8 cellular contexts compared by ENCODE assay signal in genomic region chr19:1905071-1905862, GRCh38. TPM values are rescaled to one million over a fixed set of nuclear protein-coding genes. Genes with fewer than 3 reads are reported as not detected.
A peak's percentile ranks its signal among the peaks of the same experiment; 100 is the strongest.
DNase-seq lines count a peak whose midpoint lies in the region; FAIRE-seq and TF ChIP-seq lines count a peak whose summit lies in the region.

ADAT3 (plus strand) TSS chr19:1905399; CDS start chr19:1912048, 6,649 bp downstream.
SCAMP4 (plus strand) TSS chr19:1905399; CDS start chr19:1915020, 9,621 bp downstream.

- peak; percentile 96 for FAIRE-seq in G401.6 (lab: Jason Lieb, UNC)

- H3K4me1 ChIP-seq in SJSA1 (replicated peaks) (peaks cover 7% of the 10 kb centered on the region), neural progenitor cell (peaks cover 13% of the 10 kb centered on the region), stomach smooth muscle (ENCODE audit: control insufficient read depth, insufficient read depth, low read length) (peaks cover 17% of the 10 kb centered on the region)

- peak within 1 kb of the TSS; percentile 76 for H3K4me2 ChIP-seq in neural progenitor cell

- H3F3A ChIP-seq in neural progenitor cell (ENCODE audit: low read depth), result peaks cover 23% of the 10 kb centered on the region

- H3K9me3 Mint-ChIP-seq in neural progenitor cell, result no peaks in the 10 kb centered on the region

- H2AFZ ChIP-seq in neural progenitor cell (replicated peaks), result peak within 1 kb of the TSS; percentile 86

- CTCF ChIA-PET in HEK293T (lab: Yijun Ruan, JAX), result interaction anchor here (1.0 to 1.2 kb wide), 2 partner anchors 40 to 79 kb away, joined by 4 read pairs; no protein-coding TSS in a partner anchor

- H3K36me3 ChIP-seq in SJSA1 (peaks cover 19% of the 10 kb centered on the region), neural progenitor cell (no peaks in the 10 kb centered on the region), stomach smooth muscle (ENCODE audit: control insufficient read depth in 2 of 2, insufficient read depth in 2 of 2, low read length in 2 of 2) (no peaks in the 10 kb centered on the region)

- peaks cover 26% of the 10 kb centered on the region for H3K4me1 Mint-ChIP-seq in neural progenitor cell

- H3K9ac ChIP-seq in neural progenitor cell (peak within 1 kb of the TSS; percentile 25), stomach smooth muscle (ENCODE audit: low read length in 2 of 2) (peak within 1 kb of the TSS; percentile 75 to 78)

- H3K27me3 ChIP-seq in SJSA1 (replicated peaks) (no peaks in the 10 kb centered on the region), neural progenitor cell (no peaks in the 10 kb centered on the region), stomach smooth muscle (ENCODE audit: control insufficient read depth in 1 of 2, insufficient read depth in 2 of 2, low read length in 2 of 2) (no peaks in the 10 kb centered on the region)

- H3K27me3 Mint-ChIP-seq in neural progenitor cell (ENCODE audit: insufficient read depth, low read depth), result peaks cover 6% of the 10 kb centered on the region

- H3K27ac ChIP-seq in SJSA1 (peak within 1 kb of the TSS; percentile 49), neural progenitor cell (peak within 1 kb of the TSS; percentile 64), stomach smooth muscle (ENCODE audit: low read length) (peak within 1 kb of the TSS; percentile 55)

- TF ChIP-seq CTCF in foreskin fibroblast (IDR thresholded peaks at IDR 0.05; ENCODE audit: low read depth, low read length) (no peak), neural progenitor cell (IDR thresholded peaks at IDR 0.05) (no peak)

- POLR2A ChIA-PET in HEK293T (lab: Yijun Ruan, JAX), result interaction anchor here (0.7 to 1.9 kb wide), 9 partner anchors 8 to 29 kb away, joined by 3 to 9 read pairs (median 4); partner anchors contain the start of gene ABHD17A

- peaks cover 47% of the 10 kb centered on the region for H3K79me2 ChIP-seq in neural progenitor cell (ENCODE audit: low read depth)

- H3K4me3 ChIP-seq in SJSA1 (peak within 1 kb of the TSS; percentile 83), foreskin fibroblast (ENCODE audit: low read depth in 1 of 2, low read length in 2 of 2) (peak within 1 kb of the TSS; percentile 68 to 69), neural progenitor cell (peak within 1 kb of the TSS; percentile 65), stomach smooth muscle (ENCODE audit: low read length in 2 of 2) (peak within 1 kb of the TSS; percentile 80 to 89)

- H3K27ac Mint-ChIP-seq in neural progenitor cell, result peak within 1 kb of the TSS; percentile 99

- H3K9me3 ChIP-seq in SJSA1 (replicated peaks) (no peaks in the 10 kb centered on the region), neural progenitor cell (ENCODE audit: low read depth) (no peaks in the 10 kb centered on the region), stomach smooth muscle (ENCODE audit: control insufficient read depth in 2 of 2, low read length in 2 of 2) (no peaks in the 10 kb centered on the region)

- DNase-seq in HEK293T (ENCODE audit: extremely low spot score) (peak; percentile 97), MV-4-11 (lab: John Stamatoyannopoulos, UW) (peak; percentile 99), SJSA1 (ENCODE audit: low read depth in 1 of 2, low spot score in 2 of 2) (peak; percentile 96 to 100), foreskin fibroblast (peak; percentile 99 to 100), neural progenitor cell (ENCODE audit: low spot score) (peak; percentile 99)
- peak; percentile 89 to 98 (median 95) for DNase-seq in activated naive CD4-positive, alpha-beta T cell (lab: John Stamatoyannopoulos, UW)

- peaks cover 3% of the 10 kb centered on the region for H3K36me3 Mint-ChIP-seq in neural progenitor cell

- H4K20me1 ChIP-seq in neural progenitor cell (ENCODE audit: low read depth), result peaks cover 45% of the 10 kb centered on the region

- H3K4me3 Mint-ChIP-seq in neural progenitor cell, result peak within 1 kb of the TSS; percentile 92

TF ChIP-seq in HEK293T, 16 proteins besides CTCF, POLR2A, EP300 and RAD21:
- TF ChIP-seq BHLHE40 (IDR thresholded peaks at IDR 0.05; ENCODE audit: borderline replicate concordance) (no peak), TARDBP (IDR thresholded peaks at IDR 0.05) (no peak), FOXA1 (IDR thresholded peaks at IDR 0.05) (no peak), SUZ12 (IDR thresholded peaks at IDR 0.05) (no peak), HDGF (IDR thresholded peaks at IDR 0.05; ENCODE audit: borderline replicate concordance) (peak; percentile 64; the same call in 1 of the 2 replicates), FOXM1 (IDR thresholded peaks at IDR 0.05; ENCODE audit: borderline replicate concordance) (no peak), FOXK2 (IDR thresholded peaks at IDR 0.05) (no peak), LEF1 (IDR thresholded peaks at IDR 0.05; ENCODE audit: borderline replicate concordance) (no peak), L3MBTL2 (conservative IDR thresholded peaks at IDR 0.05) (peak; percentile 8; the same call in 1 of the 2 replicates), NFRKB (IDR thresholded peaks at IDR 0.05) (no peak), ZNF384 (IDR thresholded peaks at IDR 0.05) (no peak), ARNT (IDR thresholded peaks at IDR 0.05) (no peak), ELF4 (IDR thresholded peaks at IDR 0.05) (no peak), CTBP1 (IDR thresholded peaks at IDR 0.05; ENCODE audit: borderline replicate concordance) (no peak), SP1 (IDR thresholded peaks at IDR 0.05) (no peak), PKNOX1 (IDR thresholded peaks at IDR 0.05) (no peak)
TF ChIP-seq in HEK293T: peak in this region for 2.

RNA-seq across cellular contexts. Expression of gene ADAT3, which starts in this region (rescaled TPM):
- 2.4 and 9.1 TPM in 2 replicates for total RNA-seq in SJSA1 (2014; rRNA removed; shearing (Covaris generic))
- 2.4 and 6.5 TPM in 2 replicates for total RNA-seq in neural progenitor cell (ENCODE audit: low replicate concordance)

RNA-seq across cellular contexts. Expression of gene SCAMP4, which starts in this region (rescaled TPM):
- 47.3 and 89.8 TPM in 2 replicates for total RNA-seq in SJSA1 (2014; rRNA removed; shearing (Covaris generic))
- 11.5 and 67.6 TPM in 2 replicates for total RNA-seq in neural progenitor cell (ENCODE audit: low replicate concordance)

Comparison
In these comparisons a context has a peak if more than half of its experiments do, and no peak if none do; other contexts are left out.
1. Peak in every context shown above with its lines: DNase-seq, H3K4me3 ChIP-seq and H3K27ac ChIP-seq.